In genomic region chr3:29513236-29513635, GRCh38 we compare ENCODE assay signal across 15 cellular contexts.
DNase-seq lines count a peak whose midpoint lies in the region; ATAC-seq and TF ChIP-seq lines count a peak whose summit lies in the region.
"Had no signal": no experiment of that assay in that cellular context is flagged by ENCODE, and none has a peak within 500 bp of the region (broad histone marks: within the 10 kb centered on the region; RNA-seq: fewer than 3 reads in every experiment).

No MANE protein-coding gene starts in this region.

- POLR2A ChIA-PET in CD8-positive, alpha-beta T cell (lab: Charles Lee), result no interaction called here

- H3K9me3 Mint-ChIP-seq in endodermal cell (no peaks in the 10 kb centered on the region), nephron (peaks cover 9% of the 10 kb centered on the region)
- peaks cover 2% of the 10 kb centered on the region for H3K9me3 Mint-ChIP-seq in CD8-positive, alpha-beta T cell
- peaks cover 1% of the 10 kb centered on the region for H3K9me3 Mint-ChIP-seq in activated CD8-positive, alpha-beta memory T cell treated with anti-CD3 and anti-CD28 coated beads, Interleukin-2, amount 10 ng/mL, durations not matched to agents 7 days and 5 days (ENCODE audit: low read depth)

- H3K27me3 ChIP-seq in endodermal cell (ENCODE audit: control insufficient read depth, insufficient read depth, low read length, poor library complexity, severe bottlenecking), result no peaks in the 10 kb centered on the region
- no peaks in the 10 kb centered on the region for H3K27me3 ChIP-seq in CD8-positive, alpha-beta T cell (ENCODE audit: insufficient read depth, low read length)
- H3K27me3 ChIP-seq: SJCRH30 had no signal

- H3K4me3 ChIP-seq in endodermal cell (ENCODE audit: low read length), result no peak overlapping the region
- no peak overlapping the region for H3K4me3 ChIP-seq in CD8-positive, alpha-beta T cell (ENCODE audit: low read depth, low read length)
- H3K4me3 ChIP-seq: SJCRH30 had no signal

- WGBS in endodermal cell (ENCODE audit: insufficient coverage in 1 of 2, insufficient read length in 1 of 2), 2 experiments, result 89 to 93% methylated on average over 2 to 3 of the region's 3 CpGs

- H3K4me1 Mint-ChIP-seq in endodermal cell (peaks cover 10% of the 10 kb centered on the region), nephron (peaks cover 14% of the 10 kb centered on the region)
- no peaks in the 10 kb centered on the region for H3K4me1 Mint-ChIP-seq in CD8-positive, alpha-beta T cell (ENCODE audit: low read depth)
- no peaks in the 10 kb centered on the region for H3K4me1 Mint-ChIP-seq in activated CD8-positive, alpha-beta memory T cell treated with anti-CD3 and anti-CD28 coated beads, Interleukin-2, amount 10 ng/mL, durations not matched to agents 7 days and 5 days

- no peaks in the 10 kb centered on the region for H3K4me1 ChIP-seq in endodermal cell (ENCODE audit: control insufficient read depth, insufficient read depth, low read length)
- H3K4me1 ChIP-seq in CD8-positive, alpha-beta T cell (ENCODE audit: insufficient read depth, low read length), result no peaks in the 10 kb centered on the region
- H3K4me1 ChIP-seq: SJCRH30 had no signal

- intact Hi-C loops in CD8-positive, alpha-beta T cell (cut with DNase I, micrococcal nuclease), result no loop called here

- H3K27me3 Mint-ChIP-seq in endodermal cell (ENCODE audit: insufficient read depth) (no peaks in the 10 kb centered on the region), nephron (ENCODE audit: low read depth) (no peaks in the 10 kb centered on the region)
- H3K27me3 Mint-ChIP-seq in CD8-positive, alpha-beta T cell (ENCODE audit: low read depth), result peaks cover 5% of the 10 kb centered on the region
- no peaks in the 10 kb centered on the region for H3K27me3 Mint-ChIP-seq in activated CD8-positive, alpha-beta memory T cell treated with anti-CD3 and anti-CD28 coated beads, Interleukin-2, amount 10 ng/mL, durations not matched to agents 7 days and 5 days
- H3K27me3 Mint-ChIP-seq: activated CD4-positive, alpha-beta T cell treated with anti-CD3 and anti-CD28 coated beads, Interleukin-2, amount 10 ng/mL, durations not matched to agents 7 days and 5 days had no signal

- no peak overlapping the region for H3K4me3 Mint-ChIP-seq in endodermal cell
- no peak overlapping the region for H3K4me3 Mint-ChIP-seq in nephron
- H3K4me3 Mint-ChIP-seq in CD8-positive, alpha-beta T cell, result no peak overlapping the region
- H3K4me3 Mint-ChIP-seq in activated CD8-positive, alpha-beta memory T cell treated with anti-CD3 and anti-CD28 coated beads, Interleukin-2, amount 10 ng/mL, durations not matched to agents 7 days and 5 days, result no peak overlapping the region
- H3K4me3 Mint-ChIP-seq: activated CD4-positive, alpha-beta T cell treated with anti-CD3 and anti-CD28 coated beads, Interleukin-2, amount 10 ng/mL, durations not matched to agents 7 days and 5 days had no signal

- H3K9ac ChIP-seq in endodermal cell (ENCODE audit: extremely low read depth, low read length, poor library complexity, severe bottlenecking), result no peak overlapping the region

- TF ChIP-seq CTCF in endodermal cell (conservative IDR thresholded peaks at IDR 0.05), result no peak
- TF ChIP-seq CTCF in nephron (IDR thresholded peaks at IDR 0.05; ENCODE audit: unreplicated experiment in 3 of 3), result no peak
- TF ChIP-seq CTCF in CD8-positive, alpha-beta T cell (IDR thresholded peaks at IDR 0.05), result no peak

- H3K27ac Mint-ChIP-seq in endodermal cell (peak overlapping the region; percentile 42), nephron (peak overlapping the region in 2 of 3 experiments; percentile 3 to 45)
- H3K27ac Mint-ChIP-seq in CD8-positive, alpha-beta T cell, result no peak overlapping the region
- H3K27ac Mint-ChIP-seq in activated CD8-positive, alpha-beta memory T cell treated with anti-CD3 and anti-CD28 coated beads, Interleukin-2, amount 10 ng/mL, durations not matched to agents 7 days and 5 days, result no peak overlapping the region
- H3K27ac Mint-ChIP-seq: activated CD4-positive, alpha-beta T cell treated with anti-CD3 and anti-CD28 coated beads, Interleukin-2, amount 10 ng/mL, durations not matched to agents 7 days and 5 days had no signal

- peak overlapping the region; percentile 73 for H3K27ac ChIP-seq in endodermal cell (ENCODE audit: low read depth, low read length)
- no peak overlapping the region for H3K27ac ChIP-seq in CD8-positive, alpha-beta T cell (ENCODE audit: low read depth, low read length)
- H3K27ac ChIP-seq: SJCRH30 had no signal

- H3K36me3 Mint-ChIP-seq in endodermal cell (ENCODE audit: low read depth) (no peaks in the 10 kb centered on the region), nephron (ENCODE audit: low read depth) (no peaks in the 10 kb centered on the region)
- no peaks in the 10 kb centered on the region for H3K36me3 Mint-ChIP-seq in CD8-positive, alpha-beta T cell
- H3K36me3 Mint-ChIP-seq in activated CD8-positive, alpha-beta memory T cell treated with anti-CD3 and anti-CD28 coated beads, Interleukin-2, amount 10 ng/mL, durations not matched to agents 7 days and 5 days, result no peaks in the 10 kb centered on the region

- peak; percentile 11 for DNase-seq in AG20443 (ENCODE audit: low spot score)
- peak; percentile 16 for DNase-seq in NOMO-1 treated with dmso at 0.1 percent for 144 hours (lab: John Stamatoyannopoulos, UW; ENCODE audit: unreplicated experiment)
- no peak for DNase-seq in endodermal cell
- no peak for DNase-seq in CD8-positive, alpha-beta T cell
- no peak for DNase-seq in DMS53 treated with DMSO at 0.1 percent for 48 hours (lab: John Stamatoyannopoulos, UW; ENCODE audit: unreplicated experiment)
- no peak for DNase-seq in activated CD8-positive, alpha-beta memory T cell treated with anti-CD3 and anti-CD28 coated beads, Interleukin-2, amount 10 ng/mL, durations not matched to agents 7 days and 5 days
- DNase-seq in occipital lobe (lab: John Stamatoyannopoulos, UW), result no peak
- DNase-seq: activated CD4-positive, alpha-beta T cell treated with anti-CD3 and anti-CD28 coated beads, Interleukin-2, amount 10 ng/mL, durations not matched to agents 7 days and 5 days; activated naive CD4-positive, alpha-beta T cell treated with Interleukin-2 at 50 U/mL for 16 hours; hypothalamus; Karpas-422; SJCRH30; stimulated activated CD4-positive, alpha-beta T cell treated with anti-CD3 and anti-CD28 coated beads, Interleukin-2, amount 100 ng/mL, for 24 hours; stimulated activated naive CD8-positive, alpha-beta T cell treated with anti-CD3 and anti-CD28 coated beads, Interleukin-15, Interleukin-2, amounts not matched to agents 100 U/mL and 50 U/mL, for 24 hours had no signal

- ATAC-seq in CD8-positive, alpha-beta T cell, result no peak
- no peak for ATAC-seq in activated CD8-positive, alpha-beta memory T cell treated with anti-CD3 and anti-CD28 coated beads, Interleukin-2, amount 10 ng/mL, durations not matched to agents 7 days and 5 days
- ATAC-seq: stimulated activated naive CD8-positive, alpha-beta T cell treated with anti-CD3 and anti-CD28 coated beads, Interleukin-15, Interleukin-2, amounts not matched to agents 100 U/mL and 50 U/mL, for 24 hours had no signal

- CTCF ChIA-PET in CD8-positive, alpha-beta T cell (lab: Charles Lee), result no interaction called here
- CTCF ChIA-PET in activated CD8-positive, alpha-beta memory T cell treated with anti-CD3 and anti-CD28 coated beads, Interleukin-2, amount 10 ng/mL, durations not matched to agents 7 days and 5 days (lab: Charles Lee), result no interaction called here

- H3K36me3 ChIP-seq in endodermal cell (ENCODE audit: control insufficient read depth, insufficient read depth, low read length), result no peaks in the 10 kb centered on the region
- H3K36me3 ChIP-seq in CD8-positive, alpha-beta T cell (ENCODE audit: insufficient read depth, low read length), result no peaks in the 10 kb centered on the region
- H3K36me3 ChIP-seq: SJCRH30 had no signal

- H3K9me3 ChIP-seq in endodermal cell (ENCODE audit: control insufficient read depth, low read length), result no peaks in the 10 kb centered on the region
- H3K9me3 ChIP-seq in CD8-positive, alpha-beta T cell (ENCODE audit: low read length), result no peaks in the 10 kb centered on the region
- H3K9me3 ChIP-seq: SJCRH30 had no signal

Comparison
In these comparisons a context has a peak if more than half of its experiments do, and no peak if none do; other contexts are left out.
1. DNase-seq: peak in AG20443 (single experiment) and NOMO-1 treated with dmso at 0.1 percent for 144 hours (single experiment); none in endodermal cell (single experiment), CD8-positive, alpha-beta T cell (0 of 7), DMS53 treated with DMSO at 0.1 percent for 48 hours (single experiment), activated CD8-positive, alpha-beta memory T cell treated with anti-CD3 and anti-CD28 coated beads, Interleukin-2, amount 10 ng/mL, durations not matched to agents 7 days and 5 days (single experiment) and occipital lobe (single experiment).
2. H3K27ac Mint-ChIP-seq: peak in endodermal cell (single experiment) and nephron (2 of 3); none in CD8-positive, alpha-beta T cell (single experiment) and activated CD8-positive, alpha-beta memory T cell treated with anti-CD3 and anti-CD28 coated beads, Interleukin-2, amount 10 ng/mL, durations not matched to agents 7 days and 5 days (single experiment).